In the genomic region with DNA sequence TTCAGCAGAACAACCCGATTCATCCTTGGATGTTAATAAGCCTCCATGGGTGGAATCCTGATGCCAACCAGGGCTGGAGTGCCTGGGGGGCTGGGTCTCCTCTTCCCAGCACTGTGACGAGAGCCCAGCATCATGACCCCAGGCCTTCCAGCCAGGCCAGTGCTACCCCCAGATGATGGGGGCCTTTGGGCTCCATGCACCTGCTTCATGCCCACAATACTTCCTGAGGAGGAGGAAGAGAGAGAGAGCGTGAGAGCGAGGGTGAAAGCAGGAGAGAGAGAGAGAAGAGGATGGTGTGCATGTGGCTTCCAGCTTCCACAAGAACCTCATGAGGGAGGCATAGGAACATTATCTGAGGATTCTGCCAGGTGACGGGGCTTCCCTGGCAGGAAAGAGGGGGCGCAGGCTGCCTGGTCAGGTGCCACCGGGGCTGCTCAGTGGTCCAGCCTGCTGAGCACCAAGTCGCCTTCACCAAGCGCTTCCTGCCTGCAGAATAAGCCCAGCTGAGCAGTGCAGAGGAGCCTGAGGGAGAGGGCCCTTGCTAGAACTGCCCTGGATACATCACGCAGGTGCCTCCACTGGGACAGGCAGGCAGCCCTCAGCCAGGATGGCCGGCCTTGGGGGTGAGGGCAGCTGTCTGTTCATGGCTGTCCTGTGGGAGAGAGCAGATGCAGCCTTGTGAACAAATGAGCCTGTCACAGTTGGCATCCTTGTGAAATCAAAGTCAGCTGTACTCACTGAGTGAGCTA, we compare ENCODE assay signal across 18 cellular contexts.
DNase-seq lines count a peak whose midpoint lies in the region; ATAC-seq, FAIRE-seq and TF ChIP-seq lines count a peak whose summit lies in the region.
"Had no signal": no experiment of that assay in that cellular context is flagged by ENCODE, and none has a peak within 500 bp of the region (broad histone marks: within the 10 kb centered on the region; RNA-seq: fewer than 3 reads in every experiment).

No MANE protein-coding gene starts in this region.

- no peaks in the 10 kb centered on the region for H4K20me1 ChIP-seq in DND-41 (ENCODE audit: insufficient read depth, low read length)

- DNase-seq in DND-41 (peak; percentile 78), kidney (peak; percentile 37), retina (peak; percentile 38), SIG-M5 treated with dmso at 0.1 percent for 504 hours (lab: John Stamatoyannopoulos, UW; ENCODE audit: unreplicated experiment) (no peak), SIG-M5 (lab: John Stamatoyannopoulos, UW) (no peak)
- DNase-seq: activated gamma-delta T cell treated with Interleukin-2 at 50 U/mL for 16 hours, DMS79, Kasumi-1, NCI-H1092 treated with DMSO at 0.1 percent for 48 hours, NCI-H2029, T-helper 9 cell had no signal

- H3K9me3 ChIP-seq in DND-41 (ENCODE audit: insufficient read depth, low read length, severe bottlenecking) (peaks cover 2% of the 10 kb centered on the region), KOPT-K1 (ENCODE audit: insufficient read depth, low read length, poor library complexity, severe bottlenecking) (peaks cover 8% of the 10 kb centered on the region), kidney (ENCODE audit: control insufficient read depth in 1 of 2, low read length in 2 of 2) (no peaks in the 10 kb centered on the region)

- peaks cover 3% of the 10 kb centered on the region; the same call in 1 of the 2 replicates for H3K79me2 ChIP-seq in DND-41 (ENCODE audit: insufficient read depth, low read length)

- H3K4me2 ChIP-seq in DND-41 (ENCODE audit: insufficient read depth, low read length) = peak overlapping the region; percentile 55

- H3K27ac ChIP-seq in DND-41 (ENCODE audit: low read length) (peak overlapping the region; percentile 87), KOPT-K1 (ENCODE audit: low read depth, low read length, poor library complexity, severe bottlenecking) (peak overlapping the region; percentile 83), kidney (ENCODE audit: low read depth in 2 of 2, low read length in 2 of 2) (no peak overlapping the region)
- H3K27ac ChIP-seq: heart left ventricle, skin epidermis had no signal

- H3K4me1 ChIP-seq in DND-41 (ENCODE audit: insufficient read depth, low read length) (peaks cover 64% of the 10 kb centered on the region), kidney (ENCODE audit: control insufficient read depth in 1 of 2, insufficient read depth in 1 of 2, low read depth in 1 of 2, low read length in 2 of 2) (no peaks in the 10 kb centered on the region)
- H3K4me1 ChIP-seq: heart left ventricle had no signal

- no peak overlapping the region for H2AFZ ChIP-seq in DND-41 (ENCODE audit: low read depth, low read length)

- TF ChIP-seq CTCF in DND-41 (IDR thresholded peaks at IDR 0.05; ENCODE audit: borderline replicate concordance, extremely low read depth, low read length, poor library complexity, severe bottlenecking) (peak; percentile 46), kidney (IDR thresholded peaks at IDR 0.05; ENCODE audit: borderline replicate concordance, extremely low read depth, insufficient read depth) (no peak)

- H3K9ac ChIP-seq in DND-41 (ENCODE audit: low read depth, low read length) = peak overlapping the region; percentile 52
- no peak overlapping the region for H3K9ac ChIP-seq in kidney (ENCODE audit: low read length in 2 of 2)

- H3K36me3 ChIP-seq in DND-41 (ENCODE audit: insufficient read depth, low read length) (no peaks in the 10 kb centered on the region), KOPT-K1 (ENCODE audit: insufficient read depth, low read length) (no peaks in the 10 kb centered on the region), kidney (ENCODE audit: control insufficient read depth in 1 of 2, insufficient read depth in 2 of 2, low read length in 2 of 2) (no peaks in the 10 kb centered on the region)
- H3K36me3 ChIP-seq: heart left ventricle had no signal

- ATAC-seq in DND-41 (ENCODE audit: insufficient read depth, low read depth) = peak; percentile 64
- no peak for ATAC-seq in HG02588 (IDR thresholded peaks at IDR 0.05; ENCODE audit: unreplicated experiment)
- ATAC-seq: heart left ventricle had no signal

- intact Hi-C loops in kidney (cut with DNase I) = no loop called here

- FAIRE-seq in kidney (lab: Jason Lieb, UNC) = no peak
- FAIRE-seq: endothelial cell of umbilical vein, GM12891, HTR-8/SVneo had no signal

- H3K4me3 ChIP-seq in DND-41 (ENCODE audit: low read depth in 1 of 2, low read length in 2 of 2) (peak overlapping the region in 1 of 2 experiments; percentile 42; a peak in 2 of 4 replicates), kidney (ENCODE audit: low read length in 2 of 2) (no peak overlapping the region)
- H3K4me3 ChIP-seq: heart left ventricle, skin epidermis had no signal

- no peaks in the 10 kb centered on the region for H3K27me3 ChIP-seq in DND-41 (ENCODE audit: insufficient read depth, low read length, poor library complexity)

Comparison
In these comparisons a context has a peak if more than half of its experiments do, and no peak if none do; other contexts are left out.
1. DNase-seq: peak in DND-41 (single experiment), kidney (single experiment) and retina (single experiment); none in SIG-M5 treated with dmso at 0.1 percent for 504 hours (single experiment) and SIG-M5 (single experiment).
2. H3K27ac ChIP-seq: peak in DND-41 (single experiment) and KOPT-K1 (single experiment); none in kidney (0 of 2).